Comparison of ENCODE assay signal across 8 cellular contexts in genomic region chr12:7042847-7043246, GRCh38. TPM values are rescaled to one million over a fixed set of nuclear protein-coding genes. Genes with fewer than 3 reads are reported as not detected.
DNase-seq lines count a peak whose midpoint lies in the region; ATAC-seq and TF ChIP-seq lines count a peak whose summit lies in the region.

No MANE protein-coding gene starts in this region.

- in situ Hi-C loops in Caki2 (cut with HindIII; ENCODE audit: low pct_unique_long_range_greater_than_20kb, low sequenced_read_pairs) = no loop called here

- no peaks in the 10 kb centered on the region for H3K9me3 ChIP-seq in WERI-Rb-1 (ENCODE audit: severe bottlenecking)

- H3K27ac ChIP-seq in WERI-Rb-1 = no peak overlapping the region

- H3K36me3 ChIP-seq in WERI-Rb-1 = no peaks in the 10 kb centered on the region

- H3K4me3 Mint-ChIP-seq in stimulated activated effector memory CD8-positive, alpha-beta T cell treated with anti-CD3 and anti-CD28 coated beads, Interleukin-12 subunit alpha, Interleukin-12 subunit beta, amount 100 ng/mL, for 72 hours = no peak overlapping the region

- H3K9me3 Mint-ChIP-seq in stimulated activated effector memory CD8-positive, alpha-beta T cell treated with anti-CD3 and anti-CD28 coated beads, Interleukin-12 subunit alpha, Interleukin-12 subunit beta, amount 100 ng/mL, for 72 hours = no peaks in the 10 kb centered on the region

- H3K4me1 Mint-ChIP-seq in stimulated activated effector memory CD8-positive, alpha-beta T cell treated with anti-CD3 and anti-CD28 coated beads, Interleukin-12 subunit alpha, Interleukin-12 subunit beta, amount 100 ng/mL, for 72 hours = peaks cover 12% of the 10 kb centered on the region

- ATAC-seq in GM21515 (IDR thresholded peaks at IDR 0.05; ENCODE audit: unreplicated experiment) (no peak), GM18519 (IDR thresholded peaks at IDR 0.05; ENCODE audit: low FRiP score, unreplicated experiment) (no peak)
- ATAC-seq in stimulated activated effector memory CD8-positive, alpha-beta T cell treated with anti-CD3 and anti-CD28 coated beads, Interleukin-12 subunit alpha, Interleukin-12 subunit beta, amount 100 ng/mL, for 72 hours = no peak

- H3K36me3 Mint-ChIP-seq in stimulated activated effector memory CD8-positive, alpha-beta T cell treated with anti-CD3 and anti-CD28 coated beads, Interleukin-12 subunit alpha, Interleukin-12 subunit beta, amount 100 ng/mL, for 72 hours = no peaks in the 10 kb centered on the region

- TF ChIP-seq CTCF in LNCaP clone FGC (IDR thresholded peaks at IDR 0.05; ENCODE audit: control insufficient read depth, extremely low read depth, insufficient read depth) = peak; percentile 59
- TF ChIP-seq CTCF in WERI-Rb-1 (IDR thresholded peaks at IDR 0.05; ENCODE audit: low read depth, low read length) = peak; percentile 31; the same call in 1 of the 2 replicates

- no peaks in the 10 kb centered on the region for H3K27me3 ChIP-seq in WERI-Rb-1 (ENCODE audit: insufficient read depth, low read depth, severe bottlenecking)

- DNase-seq in Caki2 (ENCODE audit: low read depth) = peak; percentile 28
- peak; percentile 46 for DNase-seq in LNCaP clone FGC (ENCODE audit: low read depth)
- DNase-seq in WERI-Rb-1 = no peak
- DNase-seq in inferior parietal cortex (ENCODE audit: extremely low spot score) = peak; percentile 42
- no peak for DNase-seq in GM19240 (ENCODE audit: insufficient read length, low spot score)
- no peak for DNase-seq in stimulated activated effector memory CD8-positive, alpha-beta T cell treated with anti-CD3 and anti-CD28 coated beads, Interleukin-12 subunit alpha, Interleukin-12 subunit beta, amount 100 ng/mL, for 72 hours (ENCODE audit: low spot score in 2 of 2)

- H3K27ac Mint-ChIP-seq in stimulated activated effector memory CD8-positive, alpha-beta T cell treated with anti-CD3 and anti-CD28 coated beads, Interleukin-12 subunit alpha, Interleukin-12 subunit beta, amount 100 ng/mL, for 72 hours = no peak overlapping the region

- H3K4me3 ChIP-seq in LNCaP clone FGC (ENCODE audit: low read depth, low read length) (no peak overlapping the region), WERI-Rb-1 (ENCODE audit: low read depth, low read length) (no peak overlapping the region)

RNA-seq across cellular contexts. Expression of gene C1S, which starts 17.7 kb away (rescaled TPM):
- total RNA-seq in Caki2 (2014; rRNA removed; shearing (Covaris generic); ENCODE audit: low replicate concordance) = 9.5 and 11.0 TPM in 2 replicates

RNA-seq across cellular contexts. Expression of gene LPCAT3, which starts 24.6 kb away (rescaled TPM):
- 19.5 and 26.3 TPM in 2 replicates for total RNA-seq in Caki2 (2014; rRNA removed; shearing (Covaris generic); ENCODE audit: low replicate concordance)

RNA-seq across cellular contexts. Expression of gene C1R, which starts 49.4 kb away (rescaled TPM):
- total RNA-seq in Caki2 (2014; rRNA removed; shearing (Covaris generic); ENCODE audit: low replicate concordance) = 9.8 and 19.0 TPM in 2 replicates

Comparison
In these comparisons a context has a peak if more than half of its experiments do, and no peak if none do; other contexts are left out.
1. DNase-seq: peak in Caki2 (single experiment), LNCaP clone FGC (single experiment) and inferior parietal cortex (single experiment); none in WERI-Rb-1 (single experiment), GM19240 (single experiment) and stimulated activated effector memory CD8-positive, alpha-beta T cell treated with anti-CD3 and anti-CD28 coated beads, Interleukin-12 subunit alpha, Interleukin-12 subunit beta, amount 100 ng/mL, for 72 hours (0 of 2).